Comparison of ENCODE assay signal across 8 cellular contexts in the genomic region with DNA sequence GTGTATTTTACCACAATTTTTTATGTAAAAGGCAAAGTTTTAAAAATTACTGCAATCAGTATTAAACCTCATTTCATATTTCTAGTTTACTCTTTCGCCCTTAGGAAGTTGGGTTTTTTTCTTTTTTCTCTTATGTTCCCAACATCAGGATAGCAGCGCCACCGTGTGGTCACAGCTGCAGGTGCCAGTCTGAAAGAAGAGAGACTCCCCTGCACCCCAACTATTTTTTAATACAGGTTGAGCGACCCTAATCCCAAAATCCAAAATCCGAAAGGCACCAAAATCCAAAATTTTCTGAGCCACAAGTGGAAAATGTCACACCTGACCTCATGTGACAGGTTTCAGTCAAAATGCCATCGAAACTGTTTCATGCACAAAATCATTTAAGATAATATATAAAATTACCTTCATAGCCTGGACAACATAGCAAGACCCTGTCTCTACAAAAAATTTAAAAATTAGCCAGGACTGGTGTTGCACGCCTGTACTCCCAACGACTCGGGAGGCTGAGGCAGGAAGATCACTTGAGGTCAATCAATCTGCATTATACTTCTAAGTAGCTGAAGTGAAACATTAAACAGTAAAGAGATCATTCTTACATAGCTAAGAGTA. TPM values are rescaled to one million over a fixed set of nuclear protein-coding genes. Genes with fewer than 3 reads are reported as not detected.
A peak's percentile ranks its signal among the peaks of the same experiment; 100 is the strongest.
DNase-seq lines count a peak whose midpoint lies in the region; ATAC-seq, FAIRE-seq and TF ChIP-seq lines count a peak whose summit lies in the region.
"Had no signal": no experiment of that assay in that cellular context is flagged by ENCODE, and none has a peak within 500 bp of the region (broad histone marks: within the 10 kb centered on the region; RNA-seq: fewer than 3 reads in every experiment).

No MANE protein-coding gene starts in this region.

- intact Hi-C loops in left lung (cut with DNase I): loop anchor here in 1 of 2 donors (5.0 kb wide), 1 partner anchor 84 kb away; no protein-coding TSS in a partner anchor

- no peak overlapping the region for H3K4me3 Mint-ChIP-seq in central memory CD8-positive, alpha-beta T cell

- H3K4me1 ChIP-seq in left lung: peaks cover 0 to 42% of the 10 kb centered on the region in 2 donors

- peaks cover 24% of the 10 kb centered on the region for H3K27me3 Mint-ChIP-seq in central memory CD8-positive, alpha-beta T cell

- peaks cover 0 to 55% of the 10 kb centered on the region in 2 donors for H3K27me3 ChIP-seq in left lung

- H3K9me3 Mint-ChIP-seq in central memory CD8-positive, alpha-beta T cell: no peaks in the 10 kb centered on the region

- peak; percentile 89 to 90 for TF ChIP-seq CTCF in left lung (IDR thresholded peaks at IDR 0.05)

- no peak for DNase-seq in GM12891 (ENCODE audit: insufficient read length, low spot score)
- peak; percentile 79 for DNase-seq in NCI-H2171 treated with DMSO at 0.1 percent for 48 hours (lab: John Stamatoyannopoulos, UW)
- peak; percentile 81 for DNase-seq in activated CD4-positive, CD25-positive, alpha-beta regulatory T cell treated with anti-CD3 and anti-CD28 coated beads, Interleukin-2, amount 50 U/mL, for 72 hours
- peak; percentile 57 to 69 for DNase-seq in central memory CD8-positive, alpha-beta T cell (ENCODE audit: low spot score in 2 of 2)
- peak; percentile 77 to 92 for DNase-seq in left lung
- DNase-seq in stimulated activated CD4-positive, alpha-beta T cell treated with anti-CD3 and anti-CD28 coated beads, Interleukin-4, amount 100 ng/mL, for 4 hours: peak; percentile 65 to 78

- H3K27ac Mint-ChIP-seq in central memory CD8-positive, alpha-beta T cell (ENCODE audit: low read depth): no peak overlapping the region

- peaks cover 11% of the 10 kb centered on the region for H3K4me1 Mint-ChIP-seq in central memory CD8-positive, alpha-beta T cell

- no peak for ATAC-seq in central memory CD8-positive, alpha-beta T cell (replicated peaks; ENCODE audit: extremely low read depth, poor library complexity, severe bottlenecking)
- ATAC-seq in left lung (peak; percentile 72), GM21367 (IDR thresholded peaks at IDR 0.05; ENCODE audit: unreplicated experiment) (no peak)

- peak overlapping the region in 1 of 2 donors; percentile 21 for H3K27ac ChIP-seq in left lung

- H3K4me3 ChIP-seq in left lung: no peak overlapping the region

- peak; percentile 79 for FAIRE-seq in GM12891 (lab: Jason Lieb, UNC)

- H3K9me3 ChIP-seq in left lung: no peaks in the 10 kb centered on the region

- peaks cover 2% of the 10 kb centered on the region for H3K36me3 Mint-ChIP-seq in central memory CD8-positive, alpha-beta T cell (ENCODE audit: insufficient read depth)

- no peak for TF ChIP-seq POLR2A in GM12891 (IDR thresholded peaks at IDR 0.05; ENCODE audit: low read depth, low read length)

- no peaks in the 10 kb centered on the region for H3K36me3 ChIP-seq in left lung

TF ChIP-seq in GM12891, 5 proteins besides CTCF, POLR2A, EP300 and RAD21:
- no peak for TF ChIP-seq POLR2AphosphoS5 (IDR thresholded peaks at IDR 0.05; ENCODE audit: low read depth, low read length)
- no peak for TF ChIP-seq POU2F2 (IDR thresholded peaks at IDR 0.05; ENCODE audit: low read depth, low read length)
- no peak for TF ChIP-seq PAX5 (IDR thresholded peaks at IDR 0.05; ENCODE audit: insufficient read depth, low read length, severe bottlenecking)
- no peak for TF ChIP-seq TAF1 (IDR thresholded peaks at IDR 0.05; ENCODE audit: low read depth, low read length)
- TF ChIP-seq SPI1 (IDR thresholded peaks at IDR 0.05; ENCODE audit: low read depth, low read length): no peak
TF ChIP-seq in GM12891: peak in this region for 0.

RNA-seq across cellular contexts. Expression of a gene that starts 21.8 kb away (rescaled TPM):
- 0.15 TPM for polyA plus RNA-seq in GM12891 (2012; ENCODE audit: low read depth, missing spikeins)
- total RNA-seq in left lung: 1 to 10 TPM; 1.0 to 2.7 TPM
- total RNA-seq: skeletal muscle tissue had no signal

RNA-seq across cellular contexts. Expression of a gene that starts 42.8 kb away (rescaled TPM):
- polyA plus RNA-seq in GM12891 (2012; ENCODE audit: low read depth, missing spikeins): 0.59 TPM
- 1 to 10 TPM; 2.4 to 7.7 TPM for total RNA-seq in left lung

RNA-seq across cellular contexts. Expression of a gene that starts 56.3 kb away (rescaled TPM):
- polyA plus RNA-seq in GM12891 (2012; ENCODE audit: low read depth, missing spikeins): not detected
- total RNA-seq in left lung: 1 to 10 TPM; 7.8 to 9.6 TPM
